14 cellular contexts compared by ENCODE assay signal in genomic region chr16:81482329-81483063, GRCh38. TPM values are rescaled to one million over a fixed set of nuclear protein-coding genes. Genes with fewer than 3 reads are reported as not detected.
DNase-seq lines count a peak whose midpoint lies in the region; ATAC-seq, FAIRE-seq and TF ChIP-seq lines count a peak whose summit lies in the region.
"Had no signal": no experiment of that assay in that cellular context is flagged by ENCODE, and none has a peak within 500 bp of the region (broad histone marks: within the 10 kb centered on the region; RNA-seq: fewer than 3 reads in every experiment).

No MANE protein-coding gene starts in this region.

- H3K36me3 Mint-ChIP-seq in CD4-positive, alpha-beta T cell (ENCODE audit: low read depth) = no peaks in the 10 kb centered on the region
- H3K36me3 Mint-ChIP-seq in neural crest cell (ENCODE audit: low read depth) = peaks cover 5% of the 10 kb centered on the region

- no peak overlapping the region for H2AFZ ChIP-seq in HCT116 (ENCODE audit: low read depth, low read length, poor library complexity, severe bottlenecking)
- H2AFZ ChIP-seq in GM12878 (ENCODE audit: control insufficient read depth, low read depth, low read length) = no peak overlapping the region

- no peaks in the 10 kb centered on the region for H3K27me3 Mint-ChIP-seq in CD4-positive, alpha-beta T cell
- no peaks in the 10 kb centered on the region for H3K27me3 Mint-ChIP-seq in neural crest cell (ENCODE audit: low read depth)
- H3K27me3 Mint-ChIP-seq: activated T-cell treated with anti-CD3 and anti-CD28 coated beads, Interleukin-2, amount 50 U/mL, for 24 hours had no signal

- H3K36me3 ChIP-seq in HCT116 (ENCODE audit: control insufficient read depth in 1 of 2, insufficient read depth in 2 of 2, low read length in 2 of 2) (peaks cover 0 to 3% of the 10 kb centered on the region in 2 experiments; a peak in 1 of 4 replicates), GM12878 (ENCODE audit: control insufficient read depth in 2 of 2, insufficient read depth in 2 of 2, low read length in 1 of 2) (peaks cover 0 to 4% of the 10 kb centered on the region in 2 experiments; a peak in 3 of 4 replicates)
- H3K36me3 ChIP-seq: ascending aorta, suprapubic skin had no signal

- 0 out of 2 replicates have a peak overlapping the region, but pooled peaks have one; percentile 47 for H3K9ac ChIP-seq in HCT116 (ENCODE audit: low read length)
- peak overlapping the region; percentile 14; the same call in 1 of the 2 replicates for H3K9ac ChIP-seq in GM12878 (ENCODE audit: control insufficient read depth, insufficient read depth, low read length)

- peak overlapping the region; percentile 14 for H3K27ac Mint-ChIP-seq in CD4-positive, alpha-beta T cell
- peak overlapping the region; percentile 83 for H3K27ac Mint-ChIP-seq in neural crest cell (ENCODE audit: unreplicated experiment)

- no peaks in the 10 kb centered on the region for H3K9me3 ChIP-seq in CD4-positive, alpha-beta T cell (ENCODE audit: control insufficient read depth, low read length)
- H3K9me3 ChIP-seq in HCT116 (ENCODE audit: control insufficient read depth in 1 of 2, insufficient read depth in 1 of 2, low read depth in 1 of 2, low read length in 2 of 2) (no peaks in the 10 kb centered on the region), GM12878 (replicated peaks; ENCODE audit: control insufficient read depth, insufficient read depth, low read length) (no peaks in the 10 kb centered on the region)
- H3K9me3 ChIP-seq: ascending aorta, suprapubic skin had no signal

- TF ChIP-seq CTCF in CD4-positive, alpha-beta T cell (IDR thresholded peaks at IDR 0.05) = no peak
- TF ChIP-seq CTCF in HCT116 (IDR thresholded peaks at IDR 0.05 in 2 of 3, conservative IDR thresholded peaks at IDR 0.05 in 1 of 3; ENCODE audit: borderline replicate concordance in 1 of 3, insufficient read depth in 1 of 3, low read depth in 2 of 3, low read length in 2 of 3) (no peak; a peak in 1 of 6 replicates), GM12878 (IDR thresholded peaks at IDR 0.05 in 2 of 3, conservative IDR thresholded peaks at IDR 0.05 in 1 of 3; ENCODE audit: control insufficient read depth in 2 of 3, extremely low read depth in 1 of 3, insufficient read depth in 1 of 3, low read depth in 3 of 3, low read length in 3 of 3) (no peak), neural crest cell (conservative IDR thresholded peaks at IDR 0.05) (no peak)

- H3K9me3 Mint-ChIP-seq in CD4-positive, alpha-beta T cell = no peaks in the 10 kb centered on the region
- H3K9me3 Mint-ChIP-seq in neural crest cell = no peaks in the 10 kb centered on the region
- H3K9me3 Mint-ChIP-seq: activated T-cell treated with anti-CD3 and anti-CD28 coated beads, Interleukin-2, amount 50 U/mL, for 24 hours had no signal

- no peaks in the 10 kb centered on the region for H3K27me3 ChIP-seq in CD4-positive, alpha-beta T cell (ENCODE audit: control insufficient read depth, insufficient read depth, low read length)
- H3K27me3 ChIP-seq in HCT116 (ENCODE audit: insufficient read depth, low read length) (no peaks in the 10 kb centered on the region), GM12878 (replicated peaks in 1 of 2; ENCODE audit: control insufficient read depth in 2 of 2, insufficient read depth in 2 of 2, low read length in 1 of 2) (no peaks in the 10 kb centered on the region)
- H3K27me3 ChIP-seq: ascending aorta, suprapubic skin had no signal

- H3K79me2 ChIP-seq in HCT116 (ENCODE audit: insufficient read depth, low read length) (peaks cover 98% of the 10 kb centered on the region), GM12878 (ENCODE audit: control insufficient read depth, insufficient read depth, low read length) (peaks cover 56% of the 10 kb centered on the region)

- H3K4me3 ChIP-seq in HCT116 (replicated peaks in 1 of 2; ENCODE audit: low read depth in 1 of 2, low read length in 2 of 2) (no peak overlapping the region), GM12878 (no peak overlapping the region)
- H3K4me3 ChIP-seq: ascending aorta, suprapubic skin had no signal

- no peak for TF ChIP-seq RAD21 in HCT116 (IDR thresholded peaks at IDR 0.05; ENCODE audit: low read depth)
- TF ChIP-seq RAD21 in GM12878 (IDR thresholded peaks at IDR 0.05; ENCODE audit: insufficient read depth, low read depth, low read length) = no peak

- peak overlapping the region; percentile 52 for H3K4me2 ChIP-seq in HCT116 (ENCODE audit: low read length)
- peak overlapping the region; percentile 78 for H3K4me2 ChIP-seq in GM12878 (ENCODE audit: control insufficient read depth, insufficient read depth)

- POLR2A ChIA-PET in CD4-positive, alpha-beta T cell (lab: Charles Lee) = interaction anchor here (0.9 to 1.9 kb wide), 2 partner anchors 13 to 97 kb away, joined by 4 to 6 read pairs; no protein-coding TSS in a partner anchor
- POLR2A ChIA-PET in HCT116 (lab: Charles Lee) = interaction anchor here (0.7 to 1.2 kb wide), 2 partner anchors 11 to 208 kb away, joined by 3 read pairs; no protein-coding TSS in a partner anchor
- POLR2A ChIA-PET in GM12878 (lab: Charles Lee) = interaction anchor here (0.7 to 3.8 kb wide), 11 partner anchors 11 to 295 kb away, joined by 3 to 16 read pairs (median 4); no protein-coding TSS in a partner anchor

- H3K9me2 ChIP-seq in HCT116 (ENCODE audit: insufficient read depth) = no peaks in the 10 kb centered on the region

- RAD21 ChIA-PET in HCT116 (lab: Charles Lee; ENCODE audit: low non-redundant PET in 1 of 2, low total read pairs in 2 of 2, uncharacterized antibody in 2 of 2, unreplicated experiment in 2 of 2) = no interaction called here
- RAD21 ChIA-PET in GM12878 (lab: Charles Lee; ENCODE audit: unreplicated experiment) = interaction anchor here (0.8 to 3.4 kb wide), 17 partner anchors 12 to 235 kb away, joined by 3 to 19 read pairs (median 4); no protein-coding TSS in a partner anchor

- TF ChIP-seq EP300 in GM12878 (IDR thresholded peaks at IDR 0.05; ENCODE audit: borderline replicate concordance in 1 of 2, control insufficient read depth in 1 of 2, low read depth in 2 of 2, low read length in 2 of 2) = no peak

- DNase-seq in CD4-positive, alpha-beta T cell = no peak
- no peak for DNase-seq in HCT116 (ENCODE audit: low read depth, low spot score)
- no peak for DNase-seq in GM12878 (ENCODE audit: low read depth, low spot score)
- no peak for DNase-seq in neural crest cell (ENCODE audit: low read depth, low spot score)
- DNase-seq in iPS-NIHi7 (ENCODE audit: extremely low spot score) = no peak
- DNase-seq in NCI-H2227 treated with DMSO at 0.1 percent for 48 hours (lab: John Stamatoyannopoulos, UW) = no peak
- DNase-seq in NCI-H187 treated with DMSO at 0.1 percent for 48 hours (lab: John Stamatoyannopoulos, UW) = no peak
- DNase-seq in hippocampal formation (lab: John Stamatoyannopoulos, UW) = no peak
- DNase-seq: activated T-cell treated with anti-CD3 and anti-CD28 coated beads, Interleukin-2, amount 50 U/mL, for 24 hours; Karpas-422; NCI-H2081 had no signal

- H3K4me1 Mint-ChIP-seq in CD4-positive, alpha-beta T cell (ENCODE audit: low read depth) = peaks cover 63% of the 10 kb centered on the region
- H3K4me1 Mint-ChIP-seq in neural crest cell = peaks cover 38% of the 10 kb centered on the region

- TF ChIP-seq POLR2A in HCT116 (IDR thresholded peaks at IDR 0.05; ENCODE audit: borderline replicate concordance, extremely low read depth, insufficient read depth, insufficient read length) = no peak
- no peak for TF ChIP-seq POLR2A in GM12878 (IDR thresholded peaks at IDR 0.05; ENCODE audit: low read depth, low read length)

- BruUV-seq in HCT116 (replicated peaks; lab: Mats Ljungman, UMichigan) = no TSS peak
- no TSS peak for BruUV-seq in GM12878 (replicated peaks; lab: Mats Ljungman, UMichigan)

- intact Hi-C loops in CD4-positive, alpha-beta T cell (cut with DNase I, micrococcal nuclease) = no loop called here
- intact Hi-C loops in HCT116 (cut with micrococcal nuclease) (no loop called here), GM12878 (cut with micrococcal nuclease; ENCODE audit: unreplicated experiment) (loop anchor here (10.0 kb wide), 1 partner anchor 332 kb away; no protein-coding TSS in a partner anchor)

- no peak overlapping the region for H3K27ac ChIP-seq in CD4-positive, alpha-beta T cell (ENCODE audit: low read depth, low read length)
- no peak overlapping the region; the same call in 1 of the 2 replicates for H3K27ac ChIP-seq in HCT116 (ENCODE audit: low read depth, low read length)
- peak overlapping the region; percentile 92 for H3K27ac ChIP-seq in GM12878 (ENCODE audit: control insufficient read depth, insufficient read depth)
- H3K27ac ChIP-seq: suprapubic skin had no signal

- WGBS in GM12878 (ENCODE audit: insufficient coverage, insufficient replicate concordance, low lambda C conversion rate, missing lambda C conversion rate) = 84% methylated on average over 15 of the region's 15 CpGs

- SMC1A ChIA-PET in GM12878 (lab: Charles Lee; ENCODE audit: uncharacterized antibody, unreplicated experiment) = interaction anchor here (0.6 to 6.3 kb wide), 20 partner anchors 13 to 247 kb away, joined by 3 to 39 read pairs (median 4); partner anchors contain the start of gene CMIP

- peaks cover 4% of the 10 kb centered on the region; the same call in 1 of the 2 replicates for H4K20me1 ChIP-seq in HCT116 (ENCODE audit: insufficient read depth)
- H4K20me1 ChIP-seq in GM12878 (ENCODE audit: control insufficient read depth, insufficient read depth) = no peaks in the 10 kb centered on the region

- H3K4me3 Mint-ChIP-seq in CD4-positive, alpha-beta T cell = no peak overlapping the region
- no peak overlapping the region for H3K4me3 Mint-ChIP-seq in neural crest cell
- H3K4me3 Mint-ChIP-seq: activated T-cell treated with anti-CD3 and anti-CD28 coated beads, Interleukin-2, amount 50 U/mL, for 24 hours had no signal

- ATAC-seq in CD4-positive, alpha-beta T cell (ENCODE audit: poor library complexity) = no peak
- ATAC-seq in HCT116 = peak; percentile 26; the same call in 1 of the 2 replicates
- ATAC-seq in GM12878 = peak; percentile 1; the same call in 2 of the 3 replicates
- ATAC-seq: activated CD4-positive, CD25-positive, alpha-beta regulatory T cell treated with anti-CD3 and anti-CD28 coated beads, Interleukin-2, amount 50 U/mL, for 24 hours had no signal

- no peak for FAIRE-seq in GM12878 (lab: Jason Lieb, UNC)

- CTCF ChIA-PET in CD4-positive, alpha-beta T cell (lab: Charles Lee) = interaction anchor here (0.7 kb wide), 1 partner anchor 41 kb away, joined by 3 read pairs; no protein-coding TSS in a partner anchor
- CTCF ChIA-PET in HCT116 (lab: Charles Lee) = no interaction called here
- CTCF ChIA-PET in GM12878 (lab: Yijun Ruan, JAX) = interaction anchor here (0.6 to 3.0 kb wide), 9 partner anchors 12 to 142 kb away, joined by 3 to 17 read pairs (median 3); no protein-coding TSS in a partner anchor

- in situ Hi-C loops in GM12878 (cut with MboI) = no loop called here

- peaks cover 16 to 67% of the 10 kb centered on the region in 2 experiments; a peak in 3 of 4 replicates for H3K4me1 ChIP-seq in HCT116 (ENCODE audit: control insufficient read depth in 1 of 2, insufficient read depth in 2 of 2, low read length in 2 of 2)
- H3K4me1 ChIP-seq in GM12878 (ENCODE audit: control insufficient read depth, insufficient read depth, low read length) = peaks cover 50% of the 10 kb centered on the region

RNA-seq across cellular contexts. Expression of gene CMIP, which starts 37.9 kb away (rescaled TPM):
- 10 to 100 TPM; 33.5 to 35.3 TPM for total RNA-seq in CD4-positive, alpha-beta T cell
- total RNA-seq in HCT116 (2021; ENCODE audit: unreplicated experiment) (64.6 TPM), GM12878 (2014; rRNA removed) (4.6 and 5.1 TPM in 2 replicates), GM12878 (2014; rRNA removed; fragmentation: Illumina TruSeq; extraction: Trizol) (5.4 and 6.3 TPM in 2 replicates), GM12878 (2021) (41.7 and 43.2 TPM in 2 replicates), neural crest cell (41.2 and 44.6 TPM in 2 replicates)
- polyA plus RNA-seq in HCT116 (2012) = 40.2 and 45.3 TPM in 2 replicates
- total RNA-seq in GM12878 (2013; cell fraction: nucleolus; rRNA removed) = 68.0 and 69.9 TPM in 2 replicates
- polyA plus RNA-seq in GM12878 (2011; ENCODE audit: low read depth) = 8.0 TPM
- polyA plus RNA-seq in GM12878 (2011; rRNA removed) (2.1 and 3.8 TPM in 2 replicates), GM12878 (2014; fragmentation: Illumina TruSeq; extraction: Trizol) (13.6 and 16.8 TPM in 2 replicates), GM12878 (2014; fragmentation: Nextera tagmentation; extraction: Ambion mirVana) (1 to 10 TPM; 1.4 to 1.7 TPM), GM12878 (2014; rRNA removed) (11.3 and 12.8 TPM in 2 replicates), GM12878 (2016; fragmentation: Nextera tagmentation; extraction: Ambion mirVana) (1 to 10 TPM; 1.2 to 1.5 TPM)
- polyA plus RNA-seq in GM12878 (2011; cell fraction: cytosol; rRNA removed) = 7.6 and 13.2 TPM in 2 replicates
- polyA plus RNA-seq in GM12878 (2011; cell fraction: nucleus; rRNA removed) = 20.8 and 26.8 TPM in 2 replicates
- polyA plus RNA-seq in GM12878 (2012) = 18.2 and 19.7 TPM in 2 replicates
- polyA minus RNA-seq in GM12878 (2011; rRNA and poly(A)+ RNA removed) = 13.8 and 19.1 TPM in 2 replicates
- polyA minus RNA-seq in GM12878 (2011; cell fraction: cytosol; rRNA and poly(A)+ RNA removed) = 15.9 and 18.3 TPM in 2 replicates
- 13.7 and 25.9 TPM in 2 replicates for polyA minus RNA-seq in GM12878 (2011; cell fraction: nucleus; rRNA and poly(A)+ RNA removed)
